1 cellular context compared by ENCODE assay signal in genomic region chr11:47435687-47436086, GRCh38.
A peak's percentile ranks its signal among the peaks of the same experiment; 100 is the strongest.
TF ChIP-seq lines count a peak whose summit lies in the region.

No MANE protein-coding gene starts in this region.

TF ChIP-seq in HepG2, 621 proteins besides CTCF, POLR2A, EP300 and RAD21 (continued from another document and continues in another):
- TF ChIP-seq ARID5B (CRISPR knock-in tag; IDR thresholded peaks at IDR 0.05) = peak; percentile 86
- peak; percentile 91; the same call in 1 of the 2 replicates for TF ChIP-seq RORA (CRISPR knock-in tag; IDR thresholded peaks at IDR 0.05)
- TF ChIP-seq ZNF605 (CRISPR knock-in tag; IDR thresholded peaks at IDR 0.05) = no peak
- TF ChIP-seq ZNF501 (CRISPR knock-in tag; IDR thresholded peaks at IDR 0.05) = 0 out of 2 replicates have a peak, but pooled peaks have one; percentile 41
- no peak for TF ChIP-seq TRIM24 (CRISPR knock-in tag; IDR thresholded peaks at IDR 0.05)
- TF ChIP-seq ZBTB3 (CRISPR knock-in tag; IDR thresholded peaks at IDR 0.05; ENCODE audit: borderline replicate concordance, low read depth) = no peak
- TF ChIP-seq FOXO1 (CRISPR knock-in tag; IDR thresholded peaks at IDR 0.05) = 0 out of 2 replicates have a peak, but pooled peaks have one; percentile 21
- TF ChIP-seq ZEB1 (IDR thresholded peaks at IDR 0.05; ENCODE audit: insufficient replicate concordance, low read depth) = no peak
- TF ChIP-seq, protein P1, sequence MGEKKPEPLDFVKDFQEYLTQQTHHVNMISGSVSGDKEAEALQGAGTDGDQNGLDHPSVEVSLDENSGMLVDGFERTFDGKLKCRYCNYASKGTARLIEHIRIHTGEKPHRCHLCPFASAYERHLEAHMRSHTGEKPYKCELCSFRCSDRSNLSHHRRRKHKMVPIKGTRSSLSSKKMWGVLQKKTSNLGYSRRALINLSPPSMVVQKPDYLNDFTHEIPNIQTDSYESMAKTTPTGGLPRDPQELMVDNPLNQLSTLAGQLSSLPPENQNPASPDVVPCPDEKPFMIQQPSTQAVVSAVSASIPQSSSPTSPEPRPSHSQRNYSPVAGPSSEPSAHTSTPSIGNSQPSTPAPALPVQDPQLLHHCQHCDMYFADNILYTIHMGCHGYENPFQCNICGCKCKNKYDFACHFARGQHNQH (CRISPR knock-in tag; IDR thresholded peaks at IDR 0.05) = no peak
- no peak for TF ChIP-seq SOX13 (IDR thresholded peaks at IDR 0.05)
- peak in 1 of 2 experiments; percentile 56; a peak in 1 of 4 replicates for TF ChIP-seq SOX13 (CRISPR knock-in tag; conservative IDR thresholded peaks at IDR 0.05 in 1 of 2, IDR thresholded peaks at IDR 0.05 in 1 of 2)
- TF ChIP-seq ZNF280D (CRISPR knock-in tag; IDR thresholded peaks at IDR 0.05) = no peak
- TF ChIP-seq, protein P2, sequence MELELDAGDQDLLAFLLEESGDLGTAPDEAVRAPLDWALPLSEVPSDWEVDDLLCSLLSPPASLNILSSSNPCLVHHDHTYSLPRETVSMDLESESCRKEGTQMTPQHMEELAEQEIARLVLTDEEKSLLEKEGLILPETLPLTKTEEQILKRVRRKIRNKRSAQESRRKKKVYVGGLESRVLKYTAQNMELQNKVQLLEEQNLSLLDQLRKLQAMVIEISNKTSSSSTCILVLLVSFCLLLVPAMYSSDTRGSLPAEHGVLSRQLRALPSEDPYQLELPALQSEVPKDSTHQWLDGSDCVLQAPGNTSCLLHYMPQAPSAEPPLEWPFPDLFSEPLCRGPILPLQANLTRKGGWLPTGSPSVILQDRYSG (CRISPR knock-in tag; IDR thresholded peaks at IDR 0.05) = no peak
- TF ChIP-seq ZFAT (CRISPR knock-in tag; conservative IDR thresholded peaks at IDR 0.05) = no peak
- TF ChIP-seq KAT7 (CRISPR knock-in tag; IDR thresholded peaks at IDR 0.05; ENCODE audit: borderline replicate concordance) = no peak
- TF ChIP-seq CBX2 (IDR thresholded peaks at IDR 0.05; ENCODE audit: low read depth, low read length) = no peak
- TF ChIP-seq CBX2 (CRISPR knock-in tag; IDR thresholded peaks at IDR 0.05; ENCODE audit: low read depth) = no peak
- peak; percentile 96 for TF ChIP-seq SP5 (CRISPR knock-in tag; IDR thresholded peaks at IDR 0.05; ENCODE audit: borderline replicate concordance, low read depth)
- peak; percentile 57; the same call in 1 of the 2 replicates for TF ChIP-seq HOXA3 (CRISPR knock-in tag; IDR thresholded peaks at IDR 0.05)
- no peak for TF ChIP-seq XRCC5 (optimal IDR thresholded peaks at IDR 0.05; ENCODE audit: low read length)
- TF ChIP-seq ZNF10 (CRISPR knock-in tag; IDR thresholded peaks at IDR 0.05; ENCODE audit: borderline replicate concordance, low read depth) = no peak
- TF ChIP-seq ZNF850 (CRISPR knock-in tag; conservative IDR thresholded peaks at IDR 0.05) = no peak
- peak; percentile 61; the same call in 1 of the 2 replicates for TF ChIP-seq ZNF644 (CRISPR knock-in tag; IDR thresholded peaks at IDR 0.05; ENCODE audit: low read depth)
- TF ChIP-seq ZNF484 (CRISPR knock-in tag; IDR thresholded peaks at IDR 0.05; ENCODE audit: borderline replicate concordance, low read depth) = no peak
- 0 out of 2 replicates have a peak, but pooled peaks have one; percentile 36 for TF ChIP-seq PHF21A (CRISPR knock-in tag; IDR thresholded peaks at IDR 0.05)
- TF ChIP-seq RAD51 (IDR thresholded peaks at IDR 0.05; ENCODE audit: borderline replicate concordance) = no peak
- no peak for TF ChIP-seq ZNF512 (CRISPR knock-in tag; IDR thresholded peaks at IDR 0.05)
- TF ChIP-seq ZNF572 (CRISPR knock-in tag; IDR thresholded peaks at IDR 0.05) = no peak
- TF ChIP-seq TEAD2 (CRISPR knock-in tag; IDR thresholded peaks at IDR 0.05) = no peak
- peak; percentile 81 to 94 for TF ChIP-seq NR2F1 (CRISPR knock-in tag; IDR thresholded peaks at IDR 0.05)
- no peak for TF ChIP-seq SMYD3 (CRISPR knock-in tag; IDR thresholded peaks at IDR 0.05)
- TF ChIP-seq ZNF205 (CRISPR knock-in tag; IDR thresholded peaks at IDR 0.05) = no peak; the same call in 1 of the 2 replicates
- TF ChIP-seq FOXJ3 (CRISPR knock-in tag; IDR thresholded peaks at IDR 0.05; ENCODE audit: borderline replicate concordance) = 0 out of 2 replicates have a peak, but pooled peaks have one; percentile 31
- no peak for TF ChIP-seq ZNF343 (CRISPR knock-in tag; IDR thresholded peaks at IDR 0.05)
- no peak for TF ChIP-seq SRSF1 (optimal IDR thresholded peaks at IDR 0.05; ENCODE audit: low read depth, low read length)
- TF ChIP-seq ZNF530 (CRISPR knock-in tag; IDR thresholded peaks at IDR 0.05; ENCODE audit: low read depth) = no peak
- no peak for TF ChIP-seq HMG20B (CRISPR knock-in tag; conservative IDR thresholded peaks at IDR 0.05)
- no peak for TF ChIP-seq ZNF724P (CRISPR knock-in tag; IDR thresholded peaks at IDR 0.05; ENCODE audit: borderline replicate concordance)
- no peak for TF ChIP-seq ARID2 (CRISPR knock-in tag; IDR thresholded peaks at IDR 0.05; ENCODE audit: borderline replicate concordance)
- TF ChIP-seq ZNF775 (CRISPR knock-in tag; IDR thresholded peaks at IDR 0.05; ENCODE audit: borderline replicate concordance) = no peak
- no peak for TF ChIP-seq MYPOP (CRISPR knock-in tag; IDR thresholded peaks at IDR 0.05)
- TF ChIP-seq ZNF350 (CRISPR knock-in tag; IDR thresholded peaks at IDR 0.05; ENCODE audit: borderline replicate concordance, low read depth) = no peak
- 0 out of 2 replicates have a peak, but pooled peaks have one; percentile 37 for TF ChIP-seq ARNTL (CRISPR knock-in tag; IDR thresholded peaks at IDR 0.05)
- 0 out of 2 replicates have a peak, but pooled peaks have one; percentile 14 for TF ChIP-seq SAP130 (CRISPR knock-in tag; IDR thresholded peaks at IDR 0.05; ENCODE audit: low read depth)
- TF ChIP-seq SP4 (CRISPR knock-in tag; IDR thresholded peaks at IDR 0.05) = no peak
- TF ChIP-seq ZNF792 (CRISPR knock-in tag; IDR thresholded peaks at IDR 0.05) = no peak
- TF ChIP-seq HCFC1 (IDR thresholded peaks at IDR 0.05; ENCODE audit: low read depth, low read length) = no peak
- TF ChIP-seq SIN3B (IDR thresholded peaks at IDR 0.05; ENCODE audit: low read length) = no peak
- TF ChIP-seq KLF9 (CRISPR knock-in tag; IDR thresholded peaks at IDR 0.05; ENCODE audit: low read depth) = no peak
- no peak for TF ChIP-seq ZNF431 (CRISPR knock-in tag; IDR thresholded peaks at IDR 0.05; ENCODE audit: borderline replicate concordance, low read depth)
- no peak for TF ChIP-seq MAFF (IDR thresholded peaks at IDR 0.05; ENCODE audit: low read depth, low read length)
- no peak for TF ChIP-seq ZNF670 (CRISPR knock-in tag; IDR thresholded peaks at IDR 0.05; ENCODE audit: borderline replicate concordance)
- peak; percentile 87 for TF ChIP-seq HIC2 (CRISPR knock-in tag; IDR thresholded peaks at IDR 0.05; ENCODE audit: low read depth)
- TF ChIP-seq KLF6 (CRISPR knock-in tag; IDR thresholded peaks at IDR 0.05) = no peak
- no peak for TF ChIP-seq POLR2AphosphoS5 (IDR thresholded peaks at IDR 0.05; ENCODE audit: low read depth, low read length)
- TF ChIP-seq SRF (IDR thresholded peaks at IDR 0.05; ENCODE audit: low read depth, low read length) = no peak
- TF ChIP-seq ZNF143 (CRISPR knock-in tag; IDR thresholded peaks at IDR 0.05) = peak; percentile 21; the same call in 1 of the 2 replicates
- TF ChIP-seq, protein P3, sequence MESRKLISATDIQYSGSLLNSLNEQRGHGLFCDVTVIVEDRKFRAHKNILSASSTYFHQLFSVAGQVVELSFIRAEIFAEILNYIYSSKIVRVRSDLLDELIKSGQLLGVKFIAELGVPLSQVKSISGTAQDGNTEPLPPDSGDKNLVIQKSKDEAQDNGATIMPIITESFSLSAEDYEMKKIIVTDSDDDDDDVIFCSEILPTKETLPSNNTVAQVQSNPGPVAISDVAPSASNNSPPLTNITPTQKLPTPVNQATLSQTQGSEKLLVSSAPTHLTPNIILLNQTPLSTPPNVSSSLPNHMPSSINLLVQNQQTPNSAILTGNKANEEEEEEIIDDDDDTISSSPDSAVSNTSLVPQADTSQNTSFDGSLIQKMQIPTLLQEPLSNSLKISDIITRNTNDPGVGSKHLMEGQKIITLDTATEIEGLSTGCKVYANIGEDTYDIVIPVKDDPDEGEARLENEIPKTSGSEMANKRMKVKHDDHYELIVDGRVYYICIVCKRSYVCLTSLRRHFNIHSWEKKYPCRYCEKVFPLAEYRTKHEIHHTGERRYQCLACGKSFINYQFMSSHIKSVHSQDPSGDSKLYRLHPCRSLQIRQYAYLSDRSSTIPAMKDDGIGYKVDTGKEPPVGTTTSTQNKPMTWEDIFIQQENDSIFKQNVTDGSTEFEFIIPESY (CRISPR knock-in tag; IDR thresholded peaks at IDR 0.05) = no peak
- TF ChIP-seq ZSCAN25 (CRISPR knock-in tag; IDR thresholded peaks at IDR 0.05) = no peak
- peak; percentile 72 for TF ChIP-seq ZMYM2 (CRISPR knock-in tag; IDR thresholded peaks at IDR 0.05)
- TF ChIP-seq SMARCC2 (IDR thresholded peaks at IDR 0.05) = no peak
- no peak for TF ChIP-seq KDM1A (CRISPR knock-in tag; IDR thresholded peaks at IDR 0.05)
